ENCODE assay signal across 40 cellular contexts in genomic region chr7:38637957-38638356, GRCh38. TPM values are rescaled to one million over a fixed set of nuclear protein-coding genes. Genes with fewer than 3 reads are reported as not detected.
"Had no signal": no experiment of that assay in that cellular context is flagged by ENCODE, and none has a peak within 500 bp of the region (broad histone marks: within the 10 kb centered on the region; RNA-seq: fewer than 3 reads in every experiment).

No MANE protein-coding gene starts in this region.

- H3K27ac Mint-ChIP-seq: activated naive CD4-positive, alpha-beta T cell treated with anti-CD3 and anti-CD28 coated beads for 36 hours; activated naive CD4-positive, alpha-beta T cell treated with anti-CD3 and anti-CD28 coated beads, Interleukin-2, amount 10 ng/mL, durations not matched to agents 7 days and 5 days; activated naive CD4-positive, alpha-beta T cell treated with anti-CD3 and anti-CD28 coated beads, Interleukin-2, amount 50 U/mL, for 24 hours; activated naive CD4-positive, alpha-beta T cell treated with anti-CD3 and anti-CD28 coated beads, Interleukin-2, amount 50 U/mL, for 72 hours; activated naive CD8-positive, alpha-beta T cell; activated naive CD8-positive, alpha-beta T cell treated with anti-CD3 and anti-CD28 coated beads for 36 hours; activated naive CD8-positive, alpha-beta T cell treated with anti-CD3 and anti-CD28 coated beads, Interleukin-2, amount 10 ng/mL, durations not matched to agents 7 days and 5 days; activated naive CD8-positive, alpha-beta T cell treated with anti-CD3 and anti-CD28 coated beads, Interleukin-2, amount 50 U/mL, for 24 hours; activated T-cell treated with anti-CD3 and anti-CD28 coated beads, Interleukin-2, amount 50 U/mL, for 24 hours; activated T-cell treated with anti-CD3 and anti-CD28 coated beads, Interleukin-2, amount 50 U/mL, for 72 hours; activated T-helper 1 cell treated with anti-CD3 and anti-CD28 coated beads, Interleukin-12 subunit alpha, Interleukin-12 subunit beta, Interleukin-2, Interleukin-4 antibody, amounts not matched to agents 30 ng/mL and 10 ng/mL and 1 ng/mL, durations not matched to agents 14 hours and 24 hours and 36 hours; activated T-helper 17 cell treated with anti-CD3 and anti-CD28 coated beads, Interleukin-2, amount 50 U/mL, for 72 hours; activated T-helper 2 cell treated with anti-CD3 and anti-CD28 coated beads, Interferon-gamma antibody, Interleukin-2, Interleukin-4, amounts not matched to agents 10 μg/mL and 5 μg/mL and 100 μg/mL, durations not matched to agents 14 hours and 24 hours and 36 hours; brain had no signal

- H3K36me3 Mint-ChIP-seq: activated naive CD4-positive, alpha-beta T cell treated with anti-CD3 and anti-CD28 coated beads, Interleukin-2, amount 10 ng/mL, durations not matched to agents 7 days and 5 days; activated naive CD4-positive, alpha-beta T cell treated with anti-CD3 and anti-CD28 coated beads, Interleukin-2, amount 50 U/mL, for 24 hours; activated naive CD4-positive, alpha-beta T cell treated with anti-CD3 and anti-CD28 coated beads, Interleukin-2, amount 50 U/mL, for 72 hours; activated naive CD8-positive, alpha-beta T cell; activated naive CD8-positive, alpha-beta T cell treated with anti-CD3 and anti-CD28 coated beads for 36 hours; activated naive CD8-positive, alpha-beta T cell treated with anti-CD3 and anti-CD28 coated beads, Interleukin-2, amount 10 ng/mL, durations not matched to agents 7 days and 5 days; brain had no signal

- H3K4me3 ChIP-seq: adrenal gland, ascending aorta, body of pancreas, breast epithelium, cardiac muscle cell had no signal

- H3K4me1 Mint-ChIP-seq: activated naive CD4-positive, alpha-beta T cell treated with anti-CD3 and anti-CD28 coated beads, Interleukin-2, amount 10 ng/mL, durations not matched to agents 7 days and 5 days; activated naive CD4-positive, alpha-beta T cell treated with anti-CD3 and anti-CD28 coated beads, Interleukin-2, amount 50 U/mL, for 24 hours; activated naive CD8-positive, alpha-beta T cell treated with anti-CD3 and anti-CD28 coated beads for 36 hours; activated naive CD8-positive, alpha-beta T cell treated with anti-CD3 and anti-CD28 coated beads, Interleukin-2, amount 10 ng/mL, durations not matched to agents 7 days and 5 days; activated naive CD8-positive, alpha-beta T cell treated with anti-CD3 and anti-CD28 coated beads, Interleukin-2, amount 50 U/mL, for 24 hours; activated T-helper 17 cell treated with anti-CD3 and anti-CD28 coated beads, Interleukin-2, amount 50 U/mL, for 72 hours; brain; central memory CD8-positive, alpha-beta T cell had no signal

- ATAC-seq: activated naive CD4-positive, alpha-beta T cell treated with anti-CD3 and anti-CD28 coated beads, Interleukin-2, amount 50 U/mL, for 72 hours; activated naive CD8-positive, alpha-beta T cell treated with anti-CD3 and anti-CD28 coated beads, Interleukin-2, amount 50 U/mL, for 24 hours; activated T-cell treated with anti-CD3 and anti-CD28 coated beads, Interleukin-2, amount 50 U/mL, for 4 hours; activated T-cell treated with anti-CD3 and anti-CD28 coated beads, Interleukin-2, amount 50 U/mL, for 72 hours; activated T-helper 17 cell treated with anti-CD3 and anti-CD28 coated beads, Interleukin-2, amount 50 U/mL, for 72 hours; body of pancreas had no signal

- DNase-seq: activated effector memory CD4-positive, alpha-beta T cell treated with anti-CD3 and anti-CD28 coated beads, Interleukin-2, amount 50 U/mL, for 16 hours; activated effector memory CD4-positive, alpha-beta T cell treated with Interleukin-2 at 50 U/mL for 16 hours; activated gamma-delta T cell; activated gamma-delta T cell treated with Interleukin-2 at 50 U/mL for 16 hours; activated naive CD4-positive, alpha-beta T cell; activated naive CD4-positive, alpha-beta T cell treated with anti-CD3 and anti-CD28 coated beads for 36 hours; activated naive CD4-positive, alpha-beta T cell treated with anti-CD3 and anti-CD28 coated beads, Interleukin-2, amount 10 ng/mL, durations not matched to agents 7 days and 5 days; activated naive CD4-positive, alpha-beta T cell treated with anti-CD3 and anti-CD28 coated beads, Interleukin-2, amount 50 U/mL, for 16 hours; activated naive CD4-positive, alpha-beta T cell treated with Interleukin-2 at 50 U/mL for 16 hours; activated naive CD8-positive, alpha-beta T cell treated with anti-CD3 and anti-CD28 coated beads for 36 hours; activated naive CD8-positive, alpha-beta T cell treated with anti-CD3 and anti-CD28 coated beads, Interleukin-2, amount 10 ng/mL, durations not matched to agents 7 days and 5 days; activated naive CD8-positive, alpha-beta T cell treated with anti-CD3 and anti-CD28 coated beads, Interleukin-2, amount 50 U/mL, for 24 hours; activated T-cell treated with anti-CD3 and anti-CD28 coated beads, Interleukin-2, amount 50 U/mL, for 1 hour; activated T-cell treated with anti-CD3 and anti-CD28 coated beads, Interleukin-2, amount 50 U/mL, for 24 hours; activated T-cell treated with anti-CD3 and anti-CD28 coated beads, Interleukin-2, amount 50 U/mL, for 4 hours; activated T-cell treated with anti-CD3 and anti-CD28 coated beads, Interleukin-2, amount 50 U/mL, for 48 hours; activated T-cell treated with anti-CD3 and anti-CD28 coated beads, Interleukin-2, amount 50 U/mL, for 72 hours; adrenal gland; amniotic stem cell; amygdala; anterior cingulate cortex; aorta; body of pancreas; brain microvascular endothelial cell; caudate nucleus; central memory CD4-positive, alpha-beta T cell; cerebellar nuclear complex had no signal

- H3K4me3 Mint-ChIP-seq: activated naive CD4-positive, alpha-beta T cell treated with anti-CD3 and anti-CD28 coated beads for 36 hours; activated naive CD4-positive, alpha-beta T cell treated with anti-CD3 and anti-CD28 coated beads, Interleukin-2, amount 10 ng/mL, durations not matched to agents 7 days and 5 days; activated naive CD4-positive, alpha-beta T cell treated with anti-CD3 and anti-CD28 coated beads, Interleukin-2, amount 50 U/mL, for 24 hours; activated naive CD8-positive, alpha-beta T cell; activated naive CD8-positive, alpha-beta T cell treated with anti-CD3 and anti-CD28 coated beads for 36 hours; activated naive CD8-positive, alpha-beta T cell treated with anti-CD3 and anti-CD28 coated beads, Interleukin-2, amount 10 ng/mL, durations not matched to agents 7 days and 5 days; activated naive CD8-positive, alpha-beta T cell treated with anti-CD3 and anti-CD28 coated beads, Interleukin-2, amount 50 U/mL, for 24 hours; activated T-cell treated with anti-CD3 and anti-CD28 coated beads, Interleukin-2, amount 50 U/mL, for 24 hours; activated T-cell treated with anti-CD3 and anti-CD28 coated beads, Interleukin-2, amount 50 U/mL, for 4 hours; activated T-cell treated with anti-CD3 and anti-CD28 coated beads, Interleukin-2, amount 50 U/mL, for 72 hours; activated T-helper 1 cell treated with anti-CD3 and anti-CD28 coated beads, Interleukin-12 subunit alpha, Interleukin-12 subunit beta, Interleukin-2, Interleukin-4 antibody, amounts not matched to agents 30 ng/mL and 10 ng/mL and 1 ng/mL, durations not matched to agents 14 hours and 24 hours and 36 hours; activated T-helper 17 cell treated with anti-CD3 and anti-CD28 coated beads, Interleukin-2, amount 50 U/mL, for 72 hours; brain; central memory CD8-positive, alpha-beta T cell had no signal

- H3K9me3 ChIP-seq: adrenal gland, ascending aorta, body of pancreas, breast epithelium had no signal

- H3K9me3 Mint-ChIP-seq: activated naive CD4-positive, alpha-beta T cell treated with anti-CD3 and anti-CD28 coated beads for 36 hours; activated naive CD4-positive, alpha-beta T cell treated with anti-CD3 and anti-CD28 coated beads, Interleukin-2, amount 10 ng/mL, durations not matched to agents 7 days and 5 days; activated naive CD4-positive, alpha-beta T cell treated with anti-CD3 and anti-CD28 coated beads, Interleukin-2, amount 50 U/mL, for 24 hours; activated naive CD4-positive, alpha-beta T cell treated with anti-CD3 and anti-CD28 coated beads, Interleukin-2, amount 50 U/mL, for 72 hours; activated naive CD8-positive, alpha-beta T cell treated with anti-CD3 and anti-CD28 coated beads for 36 hours; activated naive CD8-positive, alpha-beta T cell treated with anti-CD3 and anti-CD28 coated beads, Interleukin-2, amount 10 ng/mL, durations not matched to agents 7 days and 5 days; activated T-cell treated with anti-CD3 and anti-CD28 coated beads, Interleukin-2, amount 50 U/mL, for 24 hours; activated T-cell treated with anti-CD3 and anti-CD28 coated beads, Interleukin-2, amount 50 U/mL, for 4 hours; activated T-cell treated with anti-CD3 and anti-CD28 coated beads, Interleukin-2, amount 50 U/mL, for 72 hours; activated T-helper 1 cell treated with anti-CD3 and anti-CD28 coated beads, Interleukin-12 subunit alpha, Interleukin-12 subunit beta, Interleukin-2, Interleukin-4 antibody, amounts not matched to agents 30 ng/mL and 10 ng/mL and 1 ng/mL, durations not matched to agents 14 hours and 24 hours and 36 hours; activated T-helper 17 cell treated with anti-CD3 and anti-CD28 coated beads, Interleukin-2, amount 50 U/mL, for 72 hours; activated T-helper 2 cell treated with anti-CD3 and anti-CD28 coated beads, Interferon-gamma antibody, Interleukin-2, Interleukin-4, amounts not matched to agents 10 μg/mL and 5 μg/mL and 100 μg/mL, durations not matched to agents 14 hours and 24 hours and 36 hours; central memory CD8-positive, alpha-beta T cell had no signal

- H3K4me1 ChIP-seq: adrenal gland, ascending aorta, body of pancreas, breast epithelium had no signal

- H3K27me3 Mint-ChIP-seq: activated T-helper 17 cell treated with anti-CD3 and anti-CD28 coated beads, Interleukin-2, amount 50 U/mL, for 72 hours had no signal

- H3K27me3 ChIP-seq: adrenal gland, ascending aorta, body of pancreas, brain microvascular endothelial cell, breast epithelium had no signal

- H3K36me3 ChIP-seq: adrenal gland, ascending aorta, brain microvascular endothelial cell, breast epithelium, cardiac muscle cell had no signal

- FAIRE-seq: astrocyte, bronchial epithelial cell had no signal

- H3K27ac ChIP-seq: adrenal gland, ascending aorta, body of pancreas, brain microvascular endothelial cell, breast epithelium, cardiac muscle cell had no signal

RNA-seq across cellular contexts. Expression of gene AMPH, which starts 6.8 kb away (rescaled TPM):
- total RNA-seq: activated naive CD4-positive, alpha-beta T cell treated with anti-CD3 and anti-CD28 coated beads, Interleukin-2, amount 50 U/mL, for 72 hours; activated naive CD8-positive, alpha-beta T cell treated with anti-CD3 and anti-CD28 coated beads for 36 hours; activated naive CD8-positive, alpha-beta T cell treated with anti-CD3 and anti-CD28 coated beads, Interleukin-2, amount 10 ng/mL, durations not matched to agents 7 days and 5 days; activated T-helper 1 cell treated with anti-CD3 and anti-CD28 coated beads, Interleukin-12 subunit alpha, Interleukin-12 subunit beta, Interleukin-2, Interleukin-4 antibody, amounts not matched to agents 30 ng/mL and 10 ng/mL and 1 ng/mL, durations not matched to agents 14 hours and 24 hours and 36 hours; activated T-helper 17 cell treated with anti-CD3 and anti-CD28 coated beads, Interleukin-2, amount 50 U/mL, for 72 hours; bronchial epithelial cell had no signal
